1 cellular context compared by ENCODE assay signal in genomic region chr16:84132527-84133285, GRCh38.
TF ChIP-seq lines count a peak whose summit lies in the region.

No MANE protein-coding gene starts in this region.

TF ChIP-seq in K562, 482 proteins besides CTCF, POLR2A, EP300 and RAD21:
- TF ChIP-seq DLX4 (CRISPR knock-in tag; IDR thresholded peaks at IDR 0.05): no peak
- TF ChIP-seq HCFC1 (IDR thresholded peaks at IDR 0.05; ENCODE audit: low read depth, low read length): no peak
- no peak for TF ChIP-seq CSDE1 (IDR thresholded peaks at IDR 0.05)
- TF ChIP-seq TFAP4 (CRISPR knock-in tag; IDR thresholded peaks at IDR 0.05; ENCODE audit: borderline replicate concordance): no peak
- peak; percentile 73 for TF ChIP-seq TAL1 (IDR thresholded peaks at IDR 0.05)
- TF ChIP-seq BHLHE40 (IDR thresholded peaks at IDR 0.05; ENCODE audit: low read length): 0 out of 2 replicates have a peak, but pooled peaks have one; percentile 19
- TF ChIP-seq CBFA2T2 (conservative IDR thresholded peaks at IDR 0.05): peak; percentile 81
- TF ChIP-seq ZNF639 (CRISPR knock-in tag; conservative IDR thresholded peaks at IDR 0.05 in 1 of 2, IDR thresholded peaks at IDR 0.05 in 1 of 2): 0 out of 4 replicates have a peak, but pooled peaks of 1 of the 2 experiments have one; percentile 34
- 0 out of 2 replicates have a peak, but pooled peaks have one; percentile 38 for TF ChIP-seq ZBTB40 (IDR thresholded peaks at IDR 0.05)
- TF ChIP-seq ZBTB40 (CRISPR knock-in tag; IDR thresholded peaks at IDR 0.05): no peak
- TF ChIP-seq ID3 (CRISPR knock-in tag; IDR thresholded peaks at IDR 0.05): no peak
- TF ChIP-seq ID3 (tag; IDR thresholded peaks at IDR 0.05): 0 out of 2 replicates have a peak, but pooled peaks have one; percentile 51
- TF ChIP-seq TRIM24 (IDR thresholded peaks at IDR 0.05): peak in 1 of 2 experiments; percentile 29; a peak in 1 of 4 replicates
- TF ChIP-seq STAT5A (IDR thresholded peaks at IDR 0.05; ENCODE audit: borderline replicate concordance, low read length): 0 out of 2 replicates have a peak, but pooled peaks have one; percentile 21
- 0 out of 2 replicates have a peak, but pooled peaks have one; percentile 16 for TF ChIP-seq ARID3A (IDR thresholded peaks at IDR 0.05; ENCODE audit: borderline replicate concordance, low read depth, low read length)
- peak; percentile 19; the same call in 1 of the 2 replicates for TF ChIP-seq MITF (IDR thresholded peaks at IDR 0.05)
- peak; percentile 76 for TF ChIP-seq ARID1B (IDR thresholded peaks at IDR 0.05)
- TF ChIP-seq TCF3 (CRISPR knock-in tag; IDR thresholded peaks at IDR 0.05): peak; percentile 79
- peak; percentile 68 for TF ChIP-seq TEAD4 (IDR thresholded peaks at IDR 0.05; ENCODE audit: low read length)
- no peak for TF ChIP-seq TEAD4 (CRISPR knock-in tag; IDR thresholded peaks at IDR 0.05; ENCODE audit: borderline replicate concordance)
- TF ChIP-seq ZKSCAN1 (IDR thresholded peaks at IDR 0.05; ENCODE audit: low read depth, low read length): peak; percentile 76; the same call in 1 of the 2 replicates
- TF ChIP-seq HDGF (IDR thresholded peaks at IDR 0.05): 0 out of 2 replicates have a peak, but pooled peaks have one; percentile 16
- peak; percentile 33; the same call in 1 of the 2 replicates for TF ChIP-seq NFIC (IDR thresholded peaks at IDR 0.05)
- no peak for TF ChIP-seq ZNF277 (CRISPR knock-in tag; IDR thresholded peaks at IDR 0.05; ENCODE audit: borderline replicate concordance)
- peak; percentile 67 for TF ChIP-seq NCOR1 (IDR thresholded peaks at IDR 0.05)
- TF ChIP-seq ZMIZ1 (IDR thresholded peaks at IDR 0.05; ENCODE audit: low read depth in 2 of 2, low read length in 2 of 2): no peak
- no peak for TF ChIP-seq COPS2 (conservative IDR thresholded peaks at IDR 0.05)
- peak; percentile 76 for TF ChIP-seq SOX6 (IDR thresholded peaks at IDR 0.05)
- peak; percentile 63; the same call in 1 of the 2 replicates for TF ChIP-seq DPF2 (IDR thresholded peaks at IDR 0.05)
- TF ChIP-seq CBFA2T3 (IDR thresholded peaks at IDR 0.05): peak; percentile 90
- peak in 1 of 2 experiments; percentile 23; a peak in 1 of 4 replicates for TF ChIP-seq KDM1A (IDR thresholded peaks at IDR 0.05)
- TF ChIP-seq STAT5B (CRISPR knock-in tag; IDR thresholded peaks at IDR 0.05): no peak
